In the genomic region with DNA sequence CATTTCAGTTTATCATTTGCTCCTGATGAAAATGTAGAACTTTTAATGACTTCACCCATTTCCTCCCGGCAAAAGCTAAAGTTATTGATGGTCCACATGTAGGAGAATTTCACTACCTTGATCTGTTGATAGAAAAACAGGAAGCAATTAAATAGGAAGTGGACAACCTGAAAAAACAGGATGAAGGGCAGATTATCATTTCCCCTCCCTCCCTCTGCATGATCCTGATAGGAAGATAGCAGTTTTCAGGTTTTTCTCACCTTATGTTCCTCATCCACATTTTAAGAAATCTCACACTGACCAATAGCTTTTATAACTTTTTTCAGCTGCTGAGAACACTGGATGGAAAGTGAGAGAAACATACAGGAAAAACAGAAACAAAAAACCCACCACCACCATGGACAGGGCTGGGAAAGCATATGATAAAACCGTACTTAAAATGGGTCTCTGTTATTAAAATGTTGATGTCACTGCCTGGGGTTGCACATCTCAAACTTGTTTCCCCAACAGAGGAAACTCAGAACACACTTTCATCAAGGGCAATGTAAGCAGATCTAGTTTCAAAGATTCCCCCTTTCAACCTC, we compare ENCODE assay signal across 2 cellular contexts.
TF ChIP-seq lines count a peak whose summit lies in the region.

No MANE protein-coding gene starts in this region.

TF ChIP-seq in SK-N-SH, 30 proteins besides CTCF, POLR2A, EP300 and RAD21 (continued from another document):
- TF ChIP-seq, protein P1, sequence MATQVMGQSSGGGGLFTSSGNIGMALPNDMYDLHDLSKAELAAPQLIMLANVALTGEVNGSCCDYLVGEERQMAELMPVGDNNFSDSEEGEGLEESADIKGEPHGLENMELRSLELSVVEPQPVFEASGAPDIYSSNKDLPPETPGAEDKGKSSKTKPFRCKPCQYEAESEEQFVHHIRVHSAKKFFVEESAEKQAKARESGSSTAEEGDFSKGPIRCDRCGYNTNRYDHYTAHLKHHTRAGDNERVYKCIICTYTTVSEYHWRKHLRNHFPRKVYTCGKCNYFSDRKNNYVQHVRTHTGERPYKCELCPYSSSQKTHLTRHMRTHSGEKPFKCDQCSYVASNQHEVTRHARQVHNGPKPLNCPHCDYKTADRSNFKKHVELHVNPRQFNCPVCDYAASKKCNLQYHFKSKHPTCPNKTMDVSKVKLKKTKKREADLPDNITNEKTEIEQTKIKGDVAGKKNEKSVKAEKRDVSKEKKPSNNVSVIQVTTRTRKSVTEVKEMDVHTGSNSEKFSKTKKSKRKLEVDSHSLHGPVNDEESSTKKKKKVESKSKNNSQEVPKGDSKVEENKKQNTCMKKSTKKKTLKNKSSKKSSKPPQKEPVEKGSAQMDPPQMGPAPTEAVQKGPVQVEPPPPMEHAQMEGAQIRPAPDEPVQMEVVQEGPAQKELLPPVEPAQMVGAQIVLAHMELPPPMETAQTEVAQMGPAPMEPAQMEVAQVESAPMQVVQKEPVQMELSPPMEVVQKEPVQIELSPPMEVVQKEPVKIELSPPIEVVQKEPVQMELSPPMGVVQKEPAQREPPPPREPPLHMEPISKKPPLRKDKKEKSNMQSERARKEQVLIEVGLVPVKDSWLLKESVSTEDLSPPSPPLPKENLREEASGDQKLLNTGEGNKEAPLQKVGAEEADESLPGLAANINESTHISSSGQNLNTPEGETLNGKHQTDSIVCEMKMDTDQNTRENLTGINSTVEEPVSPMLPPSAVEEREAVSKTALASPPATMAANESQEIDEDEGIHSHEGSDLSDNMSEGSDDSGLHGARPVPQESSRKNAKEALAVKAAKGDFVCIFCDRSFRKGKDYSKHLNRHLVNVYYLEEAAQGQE (IDR thresholded peaks at IDR 0.05; ENCODE audit: low read depth, low read length) = 0 out of 2 replicates have a peak, but pooled peaks have one; percentile 25

TF ChIP-seq in SK-N-SH treated with all-trans-retinoic acid at 6 μM for 48 hours, 23 proteins besides CTCF, POLR2A, EP300 and RAD21 (continued from another document):
- TF ChIP-seq, protein P2, sequence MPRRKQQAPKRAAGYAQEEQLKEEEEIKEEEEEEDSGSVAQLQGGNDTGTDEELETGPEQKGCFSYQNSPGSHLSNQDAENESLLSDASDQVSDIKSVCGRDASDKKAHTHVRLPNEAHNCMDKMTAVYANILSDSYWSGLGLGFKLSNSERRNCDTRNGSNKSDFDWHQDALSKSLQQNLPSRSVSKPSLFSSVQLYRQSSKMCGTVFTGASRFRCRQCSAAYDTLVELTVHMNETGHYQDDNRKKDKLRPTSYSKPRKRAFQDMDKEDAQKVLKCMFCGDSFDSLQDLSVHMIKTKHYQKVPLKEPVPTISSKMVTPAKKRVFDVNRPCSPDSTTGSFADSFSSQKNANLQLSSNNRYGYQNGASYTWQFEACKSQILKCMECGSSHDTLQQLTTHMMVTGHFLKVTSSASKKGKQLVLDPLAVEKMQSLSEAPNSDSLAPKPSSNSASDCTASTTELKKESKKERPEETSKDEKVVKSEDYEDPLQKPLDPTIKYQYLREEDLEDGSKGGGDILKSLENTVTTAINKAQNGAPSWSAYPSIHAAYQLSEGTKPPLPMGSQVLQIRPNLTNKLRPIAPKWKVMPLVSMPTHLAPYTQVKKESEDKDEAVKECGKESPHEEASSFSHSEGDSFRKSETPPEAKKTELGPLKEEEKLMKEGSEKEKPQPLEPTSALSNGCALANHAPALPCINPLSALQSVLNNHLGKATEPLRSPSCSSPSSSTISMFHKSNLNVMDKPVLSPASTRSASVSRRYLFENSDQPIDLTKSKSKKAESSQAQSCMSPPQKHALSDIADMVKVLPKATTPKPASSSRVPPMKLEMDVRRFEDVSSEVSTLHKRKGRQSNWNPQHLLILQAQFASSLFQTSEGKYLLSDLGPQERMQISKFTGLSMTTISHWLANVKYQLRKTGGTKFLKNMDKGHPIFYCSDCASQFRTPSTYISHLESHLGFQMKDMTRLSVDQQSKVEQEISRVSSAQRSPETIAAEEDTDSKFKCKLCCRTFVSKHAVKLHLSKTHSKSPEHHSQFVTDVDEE (CRISPR knock-in tag; IDR thresholded peaks at IDR 0.05) = no peak
- TF ChIP-seq SNAI2 (CRISPR knock-in tag; IDR thresholded peaks at IDR 0.05) = no peak
- TF ChIP-seq ISL1 (CRISPR knock-in tag; IDR thresholded peaks at IDR 0.05) = no peak
- TF ChIP-seq, protein P3, sequence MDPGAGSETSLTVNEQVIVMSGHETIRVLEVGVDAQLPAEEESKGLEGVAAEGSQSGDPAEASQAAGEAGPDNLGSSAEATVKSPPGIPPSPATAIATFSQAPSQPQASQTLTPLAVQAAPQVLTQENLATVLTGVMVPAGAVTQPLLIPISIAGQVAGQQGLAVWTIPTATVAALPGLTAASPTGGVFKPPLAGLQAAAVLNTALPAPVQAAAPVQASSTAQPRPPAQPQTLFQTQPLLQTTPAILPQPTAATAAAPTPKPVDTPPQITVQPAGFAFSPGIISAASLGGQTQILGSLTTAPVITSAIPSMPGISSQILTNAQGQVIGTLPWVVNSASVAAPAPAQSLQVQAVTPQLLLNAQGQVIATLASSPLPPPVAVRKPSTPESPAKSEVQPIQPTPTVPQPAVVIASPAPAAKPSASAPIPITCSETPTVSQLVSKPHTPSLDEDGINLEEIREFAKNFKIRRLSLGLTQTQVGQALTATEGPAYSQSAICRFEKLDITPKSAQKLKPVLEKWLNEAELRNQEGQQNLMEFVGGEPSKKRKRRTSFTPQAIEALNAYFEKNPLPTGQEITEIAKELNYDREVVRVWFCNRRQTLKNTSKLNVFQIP (CRISPR knock-in tag; IDR thresholded peaks at IDR 0.05; ENCODE audit: borderline replicate concordance, low read depth) = no peak
- TF ChIP-seq OSR1 (CRISPR knock-in tag; IDR thresholded peaks at IDR 0.05) = no peak
- TF ChIP-seq CSDC2 (CRISPR knock-in tag; IDR thresholded peaks at IDR 0.05) = no peak
- TF ChIP-seq, protein P4, sequence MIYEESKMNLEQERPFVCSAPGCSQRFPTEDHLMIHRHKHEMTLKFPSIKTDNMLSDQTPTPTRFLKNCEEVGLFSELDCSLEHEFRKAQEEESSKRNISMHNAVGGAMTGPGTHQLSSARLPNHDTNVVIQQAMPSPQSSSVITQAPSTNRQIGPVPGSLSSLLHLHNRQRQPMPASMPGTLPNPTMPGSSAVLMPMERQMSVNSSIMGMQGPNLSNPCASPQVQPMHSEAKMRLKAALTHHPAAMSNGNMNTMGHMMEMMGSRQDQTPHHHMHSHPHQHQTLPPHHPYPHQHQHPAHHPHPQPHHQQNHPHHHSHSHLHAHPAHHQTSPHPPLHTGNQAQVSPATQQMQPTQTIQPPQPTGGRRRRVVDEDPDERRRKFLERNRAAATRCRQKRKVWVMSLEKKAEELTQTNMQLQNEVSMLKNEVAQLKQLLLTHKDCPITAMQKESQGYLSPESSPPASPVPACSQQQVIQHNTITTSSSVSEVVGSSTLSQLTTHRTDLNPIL (CRISPR knock-in tag; IDR thresholded peaks at IDR 0.05; ENCODE audit: low read depth) = no peak
- TF ChIP-seq, protein P5, sequence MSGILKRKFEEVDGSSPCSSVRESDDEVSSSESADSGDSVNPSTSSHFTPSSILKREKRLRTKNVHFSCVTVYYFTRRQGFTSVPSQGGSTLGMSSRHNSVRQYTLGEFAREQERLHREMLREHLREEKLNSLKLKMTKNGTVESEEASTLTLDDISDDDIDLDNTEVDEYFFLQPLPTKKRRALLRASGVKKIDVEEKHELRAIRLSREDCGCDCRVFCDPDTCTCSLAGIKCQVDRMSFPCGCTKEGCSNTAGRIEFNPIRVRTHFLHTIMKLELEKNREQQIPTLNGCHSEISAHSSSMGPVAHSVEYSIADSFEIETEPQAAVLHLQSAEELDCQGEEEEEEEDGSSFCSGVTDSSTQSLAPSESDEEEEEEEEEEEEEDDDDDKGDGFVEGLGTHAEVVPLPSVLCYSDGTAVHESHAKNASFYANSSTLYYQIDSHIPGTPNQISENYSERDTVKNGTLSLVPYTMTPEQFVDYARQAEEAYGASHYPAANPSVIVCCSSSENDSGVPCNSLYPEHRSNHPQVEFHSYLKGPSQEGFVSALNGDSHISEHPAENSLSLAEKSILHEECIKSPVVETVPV (CRISPR knock-in tag; IDR thresholded peaks at IDR 0.05) = no peak
TF ChIP-seq in SK-N-SH treated with all-trans-retinoic acid at 6 μM for 48 hours: peak in this region for 0.
